Comparison of ENCODE assay signal across 10 cellular contexts in the genomic region with DNA sequence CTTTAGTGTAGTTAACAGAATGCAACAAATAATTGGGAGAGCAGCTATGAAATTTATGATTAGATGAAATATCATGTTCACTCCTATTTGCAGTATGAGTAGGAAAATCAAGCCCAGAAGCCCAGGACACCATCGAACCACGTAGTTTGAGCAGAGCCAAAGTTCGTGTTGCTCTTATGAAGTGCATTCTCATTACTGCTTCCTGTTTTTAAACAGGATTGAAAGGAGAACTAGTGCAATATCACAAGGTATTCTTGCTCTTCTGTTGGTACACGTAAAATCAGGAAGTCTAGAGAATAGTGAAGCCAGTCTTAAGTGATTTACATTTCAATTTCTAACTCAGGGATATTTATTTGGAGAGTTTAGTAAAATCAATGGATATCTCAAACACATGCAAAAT. TPM values are rescaled to one million over a fixed set of nuclear protein-coding genes. Genes with fewer than 3 reads are reported as not detected.
DNase-seq lines count a peak whose midpoint lies in the region; ATAC-seq and TF ChIP-seq lines count a peak whose summit lies in the region.
"Had no signal": no experiment of that assay in that cellular context is flagged by ENCODE, and none has a peak within 500 bp of the region (broad histone marks: within the 10 kb centered on the region; RNA-seq: fewer than 3 reads in every experiment).

No MANE protein-coding gene starts in this region.

- H3K27me3 ChIP-seq in upper lobe of right lung (no peaks in the 10 kb centered on the region), H9 (ENCODE audit: insufficient read depth, low read length) (no peaks in the 10 kb centered on the region)

- no peak overlapping the region for H3K14ac ChIP-seq in H9 (ENCODE audit: insufficient read depth, low read length)

- H3K4me1 ChIP-seq in upper lobe of right lung (peaks cover 13% of the 10 kb centered on the region), H9 (ENCODE audit: insufficient read depth, low read length) (no peaks in the 10 kb centered on the region)

- H3K36me3 Mint-ChIP-seq in stimulated activated naive CD8-positive, alpha-beta T cell treated with anti-CD3 and anti-CD28 coated beads, Interleukin-15, Interleukin-2, amounts not matched to agents 100 ng/mL and 50 ng/mL, for 24 hours (ENCODE audit: low read depth): peaks cover 7% of the 10 kb centered on the region
- peaks cover 17% of the 10 kb centered on the region for H3K36me3 Mint-ChIP-seq in T-cell
- H3K36me3 Mint-ChIP-seq in H9 (ENCODE audit: insufficient read depth in 1 of 3, low read depth in 3 of 3): no peaks in the 10 kb centered on the region

- no peak overlapping the region for H3K18ac ChIP-seq in H9 (ENCODE audit: insufficient read length, low read depth, low read length)

- no peak overlapping the region for H2BK15ac ChIP-seq in H9 (ENCODE audit: low read depth, low read length)

- no peak overlapping the region for H2AFZ ChIP-seq in H9 (ENCODE audit: low read length)

- H3K56ac ChIP-seq in H9 (ENCODE audit: insufficient read length, low read depth, low read length): no peak overlapping the region

- H3K9me3 ChIP-seq in upper lobe of right lung: no peaks in the 10 kb centered on the region
- H3K9me3 ChIP-seq in H9 (ENCODE audit: control insufficient read depth, low read depth, low read length): no peaks in the 10 kb centered on the region

- no peak overlapping the region for H3K4me2 ChIP-seq in H9 (ENCODE audit: insufficient read depth, insufficient read length, low read length)

- H4K8ac ChIP-seq in H9 (replicated peaks; ENCODE audit: insufficient read length, low read depth, low read length): no peak overlapping the region

- no peaks in the 10 kb centered on the region for H4K20me1 ChIP-seq in H9 (ENCODE audit: control insufficient read depth, insufficient read depth, insufficient read length)

- no peak overlapping the region for H2BK120ac ChIP-seq in H9 (ENCODE audit: low read depth, low read length, poor library complexity, severe bottlenecking)

- H3K4me3 ChIP-seq in upper lobe of right lung: no peak overlapping the region
- H3K4me3 ChIP-seq: lung had no signal

- no peaks in the 10 kb centered on the region for H3K36me3 ChIP-seq in upper lobe of right lung

- POLR2A ChIA-PET in T-cell (lab: Charles Lee): interaction anchor here (0.5 to 1.5 kb wide), 4 partner anchors 11 to 138 kb away, joined by 3 to 4 read pairs (median 3); no protein-coding TSS in a partner anchor

- DNase-seq in stimulated activated naive CD8-positive, alpha-beta T cell treated with anti-CD3 and anti-CD28 coated beads, Interleukin-15, Interleukin-2, amounts not matched to agents 100 U/mL and 50 U/mL, for 24 hours: no peak
- DNase-seq in T-cell (no peak), upper lobe of right lung (no peak), H9 (no peak), ecto neural progenitor cell (ENCODE audit: low spot score) (no peak), COR-L47 (lab: John Stamatoyannopoulos, UW) (no peak)

- CTCF ChIA-PET in T-cell (lab: Charles Lee): interaction anchor here in 1 of 2 donors (1.0 kb wide), 2 partner anchors 8 to 13 kb away, joined by 3 to 5 read pairs; no protein-coding TSS in a partner anchor

- no peak for TF ChIP-seq CTCF in upper lobe of right lung (IDR thresholded peaks at IDR 0.05)
- no peak for TF ChIP-seq CTCF in H9 (conservative IDR thresholded peaks at IDR 0.05)

- H3K27ac Mint-ChIP-seq in stimulated activated naive CD8-positive, alpha-beta T cell treated with anti-CD3 and anti-CD28 coated beads, Interleukin-15, Interleukin-2, amounts not matched to agents 100 ng/mL and 50 ng/mL, for 24 hours: peak overlapping the region; percentile 84
- peak overlapping the region; percentile 87 to 95 for H3K27ac Mint-ChIP-seq in T-cell
- no peak overlapping the region for H3K27ac Mint-ChIP-seq in H9

- no peak overlapping the region for H3T11ph ChIP-seq in H9 (ENCODE audit: low read length)

- H2BK12ac ChIP-seq in H9 (ENCODE audit: insufficient read length, low read depth, low read length): no peak overlapping the region

- no peaks in the 10 kb centered on the region for H3K23me2 ChIP-seq in H9 (ENCODE audit: insufficient read length, low read depth, low read length, poor library complexity, severe bottlenecking)

- H4K91ac ChIP-seq in H9 (ENCODE audit: insufficient read length, low read depth, low read length): no peak overlapping the region

- H3K27me3 Mint-ChIP-seq in stimulated activated naive CD8-positive, alpha-beta T cell treated with anti-CD3 and anti-CD28 coated beads, Interleukin-15, Interleukin-2, amounts not matched to agents 100 ng/mL and 50 ng/mL, for 24 hours: no peaks in the 10 kb centered on the region
- H3K27me3 Mint-ChIP-seq in T-cell (no peaks in the 10 kb centered on the region), H9 (ENCODE audit: low read depth) (no peaks in the 10 kb centered on the region)

- H3K4me3 Mint-ChIP-seq in stimulated activated naive CD8-positive, alpha-beta T cell treated with anti-CD3 and anti-CD28 coated beads, Interleukin-15, Interleukin-2, amounts not matched to agents 100 ng/mL and 50 ng/mL, for 24 hours: peak overlapping the region; percentile 75
- H3K4me3 Mint-ChIP-seq in T-cell (peak overlapping the region; percentile 25 to 60 (median 57)), H9 (no peak overlapping the region)

- no peak overlapping the region for H3K4ac ChIP-seq in H9 (ENCODE audit: low read depth, low read length)

- no peak overlapping the region for H4K5ac ChIP-seq in H9 (ENCODE audit: insufficient read length, low read depth, low read length)

- no peak overlapping the region for H3K23ac ChIP-seq in H9 (ENCODE audit: insufficient read length, low read depth, low read length)

- H3K79me2 ChIP-seq in H9 (ENCODE audit: insufficient read depth, low read length): no peaks in the 10 kb centered on the region

- H3K9me3 Mint-ChIP-seq in stimulated activated naive CD8-positive, alpha-beta T cell treated with anti-CD3 and anti-CD28 coated beads, Interleukin-15, Interleukin-2, amounts not matched to agents 100 ng/mL and 50 ng/mL, for 24 hours: no peaks in the 10 kb centered on the region
- H3K9me3 Mint-ChIP-seq in T-cell (no peaks in the 10 kb centered on the region), H9 (no peaks in the 10 kb centered on the region)

- H3K79me1 ChIP-seq in H9 (ENCODE audit: insufficient read depth, low read depth, low read length, poor library complexity, severe bottlenecking): no peaks in the 10 kb centered on the region

- ATAC-seq in stimulated activated naive CD8-positive, alpha-beta T cell treated with anti-CD3 and anti-CD28 coated beads, Interleukin-15, Interleukin-2, amounts not matched to agents 100 U/mL and 50 U/mL, for 24 hours: no peak
- ATAC-seq in HG03039 (IDR thresholded peaks at IDR 0.05; ENCODE audit: unreplicated experiment): peak; percentile 65
- ATAC-seq in T-cell (replicated peaks in 1 of 4): peak; percentile 54 to 69 (median 66)
- ATAC-seq in upper lobe of right lung: peak; percentile 84

- intact Hi-C loops in upper lobe of right lung (cut with DNase I): no loop called here

- WGBS in H9 (ENCODE audit: extremely low coverage, insufficient read length, low lambda C conversion rate): no CpG with 5 or more reads among the region's 4 CpGs

- no peak overlapping the region for H2BK20ac ChIP-seq in H9 (ENCODE audit: low read depth, low read length, poor library complexity, severe bottlenecking)

- peaks cover 94% of the 10 kb centered on the region for H3K4me1 Mint-ChIP-seq in stimulated activated naive CD8-positive, alpha-beta T cell treated with anti-CD3 and anti-CD28 coated beads, Interleukin-15, Interleukin-2, amounts not matched to agents 100 ng/mL and 50 ng/mL, for 24 hours (ENCODE audit: low read depth)
- peaks cover 87 to 95% (median 89%) of the 10 kb centered on the region in 3 donors for H3K4me1 Mint-ChIP-seq in T-cell
- peaks cover 0 to 3% of the 10 kb centered on the region in 2 experiments; a peak in 2 of 4 replicates for H3K4me1 Mint-ChIP-seq in H9

- H3K9ac ChIP-seq in H9 (ENCODE audit: extremely low read depth, insufficient read length, low read length): no peak overlapping the region

- no peak overlapping the region for H2AK5ac ChIP-seq in H9 (ENCODE audit: insufficient read length, low read length)

- H3K27ac ChIP-seq in upper lobe of right lung (peak overlapping the region; percentile 43), H9 (ENCODE audit: insufficient read length, low read depth, low read length) (no peak overlapping the region)
- H3K27ac ChIP-seq: C4-2B had no signal

- no peak overlapping the region for H2BK5ac ChIP-seq in H9 (ENCODE audit: insufficient read length, low read length)

RNA-seq across cellular contexts. Expression of a gene that starts 21.1 kb away (rescaled TPM):
- total RNA-seq in T-cell (100 to 1,000 TPM; 154 to 271 (median 188) TPM), upper lobe of right lung (19.2 TPM), H9 (2021) (not detected in 2 replicates)

Comparison
In these comparisons a context has a peak if more than half of its experiments do, and no peak if none do; other contexts are left out.
1. H3K27ac Mint-ChIP-seq: peak in stimulated activated naive CD8-positive, alpha-beta T cell treated with anti-CD3 and anti-CD28 coated beads, Interleukin-15, Interleukin-2, amounts not matched to agents 100 ng/mL and 50 ng/mL, for 24 hours (single experiment) and T-cell (2 of 2); none in H9 (0 of 3).
2. H3K4me3 Mint-ChIP-seq: peak in stimulated activated naive CD8-positive, alpha-beta T cell treated with anti-CD3 and anti-CD28 coated beads, Interleukin-15, Interleukin-2, amounts not matched to agents 100 ng/mL and 50 ng/mL, for 24 hours (single experiment) and T-cell (3 of 3); none in H9 (0 of 2).
3. RNA of a gene that starts 21.1 kb away (total RNA-seq): 154 to 271 TPM in T-cell and 19.2 TPM in upper lobe of right lung (single experiment); not detected in H9; every median in the first group is over 10 times any median in the second.